In the genomic region with DNA sequence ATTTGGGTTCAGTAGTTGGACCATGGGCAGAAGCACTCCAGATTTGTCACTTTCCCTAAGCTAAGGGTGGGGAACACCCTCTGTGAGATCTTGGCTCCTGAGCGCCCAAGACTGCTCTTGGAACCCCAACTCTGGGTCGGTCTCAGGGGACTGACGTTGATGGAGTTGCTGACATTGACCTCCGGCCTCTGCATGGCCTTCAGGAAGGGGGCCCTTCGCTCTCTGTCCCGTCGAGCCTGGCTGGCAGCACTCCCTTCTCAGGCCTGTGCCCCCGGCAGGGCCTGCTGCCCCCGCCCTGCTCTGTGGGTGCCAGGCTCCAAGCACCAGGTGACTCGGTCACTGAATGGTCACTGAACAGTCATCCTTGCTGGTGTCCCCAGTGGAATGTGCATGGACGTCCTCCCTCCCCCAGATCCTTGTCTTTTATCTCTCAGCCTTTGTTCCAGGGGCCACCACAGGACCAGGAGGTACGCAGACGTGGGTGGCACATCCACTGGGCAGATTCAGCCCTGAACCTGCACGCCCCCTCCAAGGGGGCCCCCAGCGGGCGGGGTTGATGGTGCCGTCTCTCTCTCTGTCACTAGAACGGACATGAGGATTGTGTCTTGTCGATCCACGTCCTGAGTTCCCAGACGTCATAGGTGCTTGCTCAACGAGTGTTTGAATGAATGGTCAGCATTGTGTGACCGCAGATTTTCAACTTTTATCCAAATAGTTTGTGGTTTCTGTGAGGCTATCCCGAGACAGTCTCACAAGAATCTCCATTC, we compare ENCODE assay signal across 1 cellular context.
TF ChIP-seq lines count a peak whose summit lies in the region.

No MANE protein-coding gene starts in this region.

TF ChIP-seq in HepG2, 621 proteins besides CTCF, POLR2A, EP300 and RAD21 (continued from another document and continues in another):
- TF ChIP-seq, protein P1, sequence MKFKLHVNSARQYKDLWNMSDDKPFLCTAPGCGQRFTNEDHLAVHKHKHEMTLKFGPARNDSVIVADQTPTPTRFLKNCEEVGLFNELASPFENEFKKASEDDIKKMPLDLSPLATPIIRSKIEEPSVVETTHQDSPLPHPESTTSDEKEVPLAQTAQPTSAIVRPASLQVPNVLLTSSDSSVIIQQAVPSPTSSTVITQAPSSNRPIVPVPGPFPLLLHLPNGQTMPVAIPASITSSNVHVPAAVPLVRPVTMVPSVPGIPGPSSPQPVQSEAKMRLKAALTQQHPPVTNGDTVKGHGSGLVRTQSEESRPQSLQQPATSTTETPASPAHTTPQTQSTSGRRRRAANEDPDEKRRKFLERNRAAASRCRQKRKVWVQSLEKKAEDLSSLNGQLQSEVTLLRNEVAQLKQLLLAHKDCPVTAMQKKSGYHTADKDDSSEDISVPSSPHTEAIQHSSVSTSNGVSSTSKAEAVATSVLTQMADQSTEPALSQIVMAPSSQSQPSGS (CRISPR knock-in tag; IDR thresholded peaks at IDR 0.05) = no peak
- TF ChIP-seq, protein P2, sequence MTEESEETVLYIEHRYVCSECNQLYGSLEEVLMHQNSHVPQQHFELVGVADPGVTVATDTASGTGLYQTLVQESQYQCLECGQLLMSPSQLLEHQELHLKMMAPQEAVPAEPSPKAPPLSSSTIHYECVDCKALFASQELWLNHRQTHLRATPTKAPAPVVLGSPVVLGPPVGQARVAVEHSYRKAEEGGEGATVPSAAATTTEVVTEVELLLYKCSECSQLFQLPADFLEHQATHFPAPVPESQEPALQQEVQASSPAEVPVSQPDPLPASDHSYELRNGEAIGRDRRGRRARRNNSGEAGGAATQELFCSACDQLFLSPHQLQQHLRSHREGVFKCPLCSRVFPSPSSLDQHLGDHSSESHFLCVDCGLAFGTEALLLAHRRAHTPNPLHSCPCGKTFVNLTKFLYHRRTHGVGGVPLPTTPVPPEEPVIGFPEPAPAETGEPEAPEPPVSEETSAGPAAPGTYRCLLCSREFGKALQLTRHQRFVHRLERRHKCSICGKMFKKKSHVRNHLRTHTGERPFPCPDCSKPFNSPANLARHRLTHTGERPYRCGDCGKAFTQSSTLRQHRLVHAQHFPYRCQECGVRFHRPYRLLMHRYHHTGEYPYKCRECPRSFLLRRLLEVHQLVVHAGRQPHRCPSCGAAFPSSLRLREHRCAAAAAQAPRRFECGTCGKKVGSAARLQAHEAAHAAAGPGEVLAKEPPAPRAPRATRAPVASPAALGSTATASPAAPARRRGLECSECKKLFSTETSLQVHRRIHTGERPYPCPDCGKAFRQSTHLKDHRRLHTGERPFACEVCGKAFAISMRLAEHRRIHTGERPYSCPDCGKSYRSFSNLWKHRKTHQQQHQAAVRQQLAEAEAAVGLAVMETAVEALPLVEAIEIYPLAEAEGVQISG (CRISPR knock-in tag; IDR thresholded peaks at IDR 0.05) = no peak
- TF ChIP-seq, protein P3, sequence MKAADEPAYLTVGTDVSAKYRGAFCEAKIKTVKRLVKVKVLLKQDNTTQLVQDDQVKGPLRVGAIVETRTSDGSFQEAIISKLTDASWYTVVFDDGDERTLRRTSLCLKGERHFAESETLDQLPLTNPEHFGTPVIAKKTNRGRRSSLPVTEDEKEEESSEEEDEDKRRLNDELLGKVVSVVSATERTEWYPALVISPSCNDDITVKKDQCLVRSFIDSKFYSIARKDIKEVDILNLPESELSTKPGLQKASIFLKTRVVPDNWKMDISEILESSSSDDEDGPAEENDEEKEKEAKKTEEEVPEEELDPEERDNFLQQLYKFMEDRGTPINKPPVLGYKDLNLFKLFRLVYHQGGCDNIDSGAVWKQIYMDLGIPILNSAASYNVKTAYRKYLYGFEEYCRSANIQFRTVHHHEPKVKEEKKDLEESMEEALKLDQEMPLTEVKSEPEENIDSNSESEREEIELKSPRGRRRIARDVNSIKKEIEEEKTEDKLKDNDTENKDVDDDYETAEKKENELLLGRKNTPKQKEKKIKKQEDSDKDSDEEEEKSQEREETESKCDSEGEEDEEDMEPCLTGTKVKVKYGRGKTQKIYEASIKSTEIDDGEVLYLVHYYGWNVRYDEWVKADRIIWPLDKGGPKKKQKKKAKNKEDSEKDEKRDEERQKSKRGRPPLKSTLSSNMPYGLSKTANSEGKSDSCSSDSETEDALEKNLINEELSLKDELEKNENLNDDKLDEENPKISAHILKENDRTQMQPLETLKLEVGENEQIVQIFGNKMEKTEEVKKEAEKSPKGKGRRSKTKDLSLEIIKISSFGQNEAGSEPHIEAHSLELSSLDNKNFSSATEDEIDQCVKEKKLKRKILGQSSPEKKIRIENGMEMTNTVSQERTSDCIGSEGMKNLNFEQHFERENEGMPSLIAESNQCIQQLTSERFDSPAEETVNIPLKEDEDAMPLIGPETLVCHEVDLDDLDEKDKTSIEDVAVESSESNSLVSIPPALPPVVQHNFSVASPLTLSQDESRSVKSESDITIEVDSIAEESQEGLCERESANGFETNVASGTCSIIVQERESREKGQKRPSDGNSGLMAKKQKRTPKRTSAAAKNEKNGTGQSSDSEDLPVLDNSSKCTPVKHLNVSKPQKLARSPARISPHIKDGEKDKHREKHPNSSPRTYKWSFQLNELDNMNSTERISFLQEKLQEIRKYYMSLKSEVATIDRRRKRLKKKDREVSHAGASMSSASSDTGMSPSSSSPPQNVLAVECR (CRISPR knock-in tag; IDR thresholded peaks at IDR 0.05; ENCODE audit: borderline replicate concordance) = no peak; the same call in 1 of the 2 replicates
- TF ChIP-seq ZNF768 (CRISPR knock-in tag; IDR thresholded peaks at IDR 0.05) (peak; percentile 41; the same call in 1 of the 2 replicates), TBP (CRISPR knock-in tag; IDR thresholded peaks at IDR 0.05) (no peak), ZNF121 (CRISPR knock-in tag; IDR thresholded peaks at IDR 0.05) (0 out of 2 replicates have a peak, but pooled peaks have one; percentile 48), ZNF569 (CRISPR knock-in tag; IDR thresholded peaks at IDR 0.05; ENCODE audit: borderline replicate concordance) (no peak), ZNF773 (CRISPR knock-in tag; IDR thresholded peaks at IDR 0.05; ENCODE audit: borderline replicate concordance) (no peak), TMF1 (CRISPR knock-in tag; IDR thresholded peaks at IDR 0.05; ENCODE audit: low read depth) (no peak), ZNF850 (CRISPR knock-in tag; conservative IDR thresholded peaks at IDR 0.05) (no peak), ZNF143 (CRISPR knock-in tag; IDR thresholded peaks at IDR 0.05) (no peak; the same call in 1 of the 2 replicates), ZSCAN12 (CRISPR knock-in tag; IDR thresholded peaks at IDR 0.05) (no peak), TSC22D2 (CRISPR knock-in tag; IDR thresholded peaks at IDR 0.05; ENCODE audit: borderline replicate concordance) (no peak), GATAD2A (CRISPR knock-in tag; IDR thresholded peaks at IDR 0.05) (peak; percentile 40), ZNF749 (CRISPR knock-in tag; IDR thresholded peaks at IDR 0.05; ENCODE audit: borderline replicate concordance) (no peak), ZNF329 (CRISPR knock-in tag; IDR thresholded peaks at IDR 0.05; ENCODE audit: low read depth) (no peak), ZSCAN5A (CRISPR knock-in tag; IDR thresholded peaks at IDR 0.05; ENCODE audit: borderline replicate concordance) (no peak), ZNF256 (CRISPR knock-in tag; conservative IDR thresholded peaks at IDR 0.05) (no peak), ELF3 (CRISPR knock-in tag; IDR thresholded peaks at IDR 0.05) (0 out of 2 replicates have a peak, but pooled peaks have one; percentile 19), ATF4 (CRISPR knock-in tag; IDR thresholded peaks at IDR 0.05) (no peak), NR2F6 (IDR thresholded peaks at IDR 0.05) (peak; percentile 80), NR2F6 (CRISPR knock-in tag; IDR thresholded peaks at IDR 0.05) (peak; percentile 88), ZNF335 (CRISPR knock-in tag; IDR thresholded peaks at IDR 0.05) (0 out of 2 replicates have a peak, but pooled peaks have one; percentile 6), NFKB2 (CRISPR knock-in tag; IDR thresholded peaks at IDR 0.05; ENCODE audit: borderline replicate concordance) (no peak), ZNF326 (CRISPR knock-in tag; IDR thresholded peaks at IDR 0.05; ENCODE audit: borderline replicate concordance) (peak; percentile 81), HDAC2 (CRISPR knock-in tag; IDR thresholded peaks at IDR 0.05) (peak; percentile 26; the same call in 1 of the 2 replicates), MED13 (CRISPR knock-in tag; IDR thresholded peaks at IDR 0.05) (peak; percentile 36; the same call in 1 of the 2 replicates), ESRRA (CRISPR knock-in tag; IDR thresholded peaks at IDR 0.05; ENCODE audit: low read depth) (peak; percentile 59; the same call in 1 of the 2 replicates), ZNF629 (CRISPR knock-in tag; conservative IDR thresholded peaks at IDR 0.05) (no peak), ZNF720 (CRISPR knock-in tag; IDR thresholded peaks at IDR 0.05) (no peak), SETDB1 (CRISPR knock-in tag; IDR thresholded peaks at IDR 0.05; ENCODE audit: borderline replicate concordance) (no peak), SUZ12 (IDR thresholded peaks at IDR 0.05; ENCODE audit: low read depth, low read length) (no peak), NR3C1 (CRISPR knock-in tag; IDR thresholded peaks at IDR 0.05) (no peak), TAF1 (CRISPR knock-in tag; IDR thresholded peaks at IDR 0.05) (no peak), MTF1 (CRISPR knock-in tag; IDR thresholded peaks at IDR 0.05) (no peak), ZEB1 (IDR thresholded peaks at IDR 0.05; ENCODE audit: insufficient replicate concordance, low read depth) (no peak), HNF4A (CRISPR knock-in tag; IDR thresholded peaks at IDR 0.05) (peak; percentile 60; the same call in 1 of the 2 replicates), KLF15 (CRISPR knock-in tag; IDR thresholded peaks at IDR 0.05; ENCODE audit: borderline replicate concordance) (no peak)
- TF ChIP-seq, protein P4, sequence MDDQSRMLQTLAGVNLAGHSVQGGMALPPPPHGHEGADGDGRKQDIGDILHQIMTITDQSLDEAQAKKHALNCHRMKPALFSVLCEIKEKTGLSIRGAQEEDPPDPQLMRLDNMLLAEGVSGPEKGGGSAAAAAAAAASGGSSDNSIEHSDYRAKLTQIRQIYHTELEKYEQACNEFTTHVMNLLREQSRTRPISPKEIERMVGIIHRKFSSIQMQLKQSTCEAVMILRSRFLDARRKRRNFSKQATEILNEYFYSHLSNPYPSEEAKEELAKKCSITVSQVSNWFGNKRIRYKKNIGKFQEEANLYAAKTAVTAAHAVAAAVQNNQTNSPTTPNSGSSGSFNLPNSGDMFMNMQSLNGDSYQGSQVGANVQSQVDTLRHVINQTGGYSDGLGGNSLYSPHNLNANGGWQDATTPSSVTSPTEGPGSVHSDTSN (CRISPR knock-in tag; IDR thresholded peaks at IDR 0.05; ENCODE audit: borderline replicate concordance) = no peak
- TF ChIP-seq, protein P5, sequence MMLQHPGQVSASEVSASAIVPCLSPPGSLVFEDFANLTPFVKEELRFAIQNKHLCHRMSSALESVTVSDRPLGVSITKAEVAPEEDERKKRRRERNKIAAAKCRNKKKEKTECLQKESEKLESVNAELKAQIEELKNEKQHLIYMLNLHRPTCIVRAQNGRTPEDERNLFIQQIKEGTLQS (CRISPR knock-in tag; IDR thresholded peaks at IDR 0.05) = no peak
- TF ChIP-seq, protein P6, sequence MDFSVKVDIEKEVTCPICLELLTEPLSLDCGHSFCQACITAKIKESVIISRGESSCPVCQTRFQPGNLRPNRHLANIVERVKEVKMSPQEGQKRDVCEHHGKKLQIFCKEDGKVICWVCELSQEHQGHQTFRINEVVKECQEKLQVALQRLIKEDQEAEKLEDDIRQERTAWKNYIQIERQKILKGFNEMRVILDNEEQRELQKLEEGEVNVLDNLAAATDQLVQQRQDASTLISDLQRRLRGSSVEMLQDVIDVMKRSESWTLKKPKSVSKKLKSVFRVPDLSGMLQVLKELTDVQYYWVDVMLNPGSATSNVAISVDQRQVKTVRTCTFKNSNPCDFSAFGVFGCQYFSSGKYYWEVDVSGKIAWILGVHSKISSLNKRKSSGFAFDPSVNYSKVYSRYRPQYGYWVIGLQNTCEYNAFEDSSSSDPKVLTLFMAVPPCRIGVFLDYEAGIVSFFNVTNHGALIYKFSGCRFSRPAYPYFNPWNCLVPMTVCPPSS (IDR thresholded peaks at IDR 0.05) = no peak
